Comparison of ENCODE assay signal across 13 cellular contexts in the genomic region with DNA sequence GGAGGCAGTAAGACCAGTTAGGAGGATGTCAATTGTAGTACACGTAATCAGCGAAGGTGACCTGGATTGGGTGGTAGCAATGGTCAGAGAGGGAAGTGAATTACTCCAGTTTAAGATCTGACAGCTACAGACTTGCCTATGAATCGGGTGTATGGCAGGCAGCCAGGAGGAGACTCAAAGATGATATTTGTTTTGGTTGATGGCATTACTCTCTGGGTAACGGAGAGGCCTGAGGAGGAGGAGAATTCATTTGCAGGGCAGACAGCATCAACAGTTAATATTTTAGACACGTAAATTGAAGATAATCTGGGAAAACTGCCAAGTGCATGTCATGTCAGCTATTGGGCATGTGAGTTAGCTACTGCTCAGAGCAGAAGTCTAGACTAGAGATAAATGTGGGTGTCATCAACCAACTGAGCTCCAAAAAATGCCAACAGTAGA.
A peak's percentile ranks its signal among the peaks of the same experiment; 100 is the strongest.
DNase-seq lines count a peak whose midpoint lies in the region; ATAC-seq, FAIRE-seq and TF ChIP-seq lines count a peak whose summit lies in the region.
"Had no signal": no experiment of that assay in that cellular context is flagged by ENCODE, and none has a peak within 500 bp of the region (broad histone marks: within the 10 kb centered on the region; RNA-seq: fewer than 3 reads in every experiment).

No MANE protein-coding gene starts in this region.

- H3K4me3 Mint-ChIP-seq in natural killer cell treated with Interleukin-12 subunit alpha and Interleukin-12 subunit beta and Interleukin-15 and Interleukin-18, amount 100 ng/mL, for 72 hours, result no peak overlapping the region
- H3K4me3 Mint-ChIP-seq: activated B cell treated with CpG ODN at 0.5 μM for 24 hours had no signal

- no peaks in the 10 kb centered on the region for H3K9me3 Mint-ChIP-seq in natural killer cell treated with Interleukin-12 subunit alpha and Interleukin-12 subunit beta and Interleukin-15 and Interleukin-18, amount 100 ng/mL, for 72 hours
- H3K9me3 Mint-ChIP-seq: activated B cell treated with CpG ODN at 0.5 μM for 24 hours had no signal

- H3K9me2 ChIP-seq in hepatocyte (replicated peaks; ENCODE audit: insufficient read depth), result no peaks in the 10 kb centered on the region

- WGBS in hepatocyte (ENCODE audit: low lambda C conversion rate, missing lambda C conversion rate), result 75% methylated on average over 5 of the region's 5 CpGs
- WGBS in HepG2 (ENCODE audit: low lambda C conversion rate), result 4% methylated on average over 5 of the region's 5 CpGs

- H3K27ac Mint-ChIP-seq in natural killer cell treated with Interleukin-12 subunit alpha and Interleukin-12 subunit beta and Interleukin-15 and Interleukin-18, amount 100 ng/mL, for 72 hours, result no peak overlapping the region
- H3K27ac Mint-ChIP-seq: activated B cell treated with CpG ODN at 0.5 μM for 24 hours had no signal

- H3K79me2 ChIP-seq in hepatocyte (no peaks in the 10 kb centered on the region), HepG2 (ENCODE audit: insufficient read depth, low read length) (no peaks in the 10 kb centered on the region)

- no peak for ATAC-seq in HG03520 (IDR thresholded peaks at IDR 0.05; ENCODE audit: unreplicated experiment)
- ATAC-seq in HepG2, result no peak
- no peak for ATAC-seq in natural killer cell treated with Interleukin-12 subunit alpha and Interleukin-12 subunit beta and Interleukin-15 and Interleukin-18, amount 100 ng/mL, for 72 hours

- H3K4me1 Mint-ChIP-seq in natural killer cell treated with Interleukin-12 subunit alpha and Interleukin-12 subunit beta and Interleukin-15 and Interleukin-18, amount 100 ng/mL, for 72 hours (ENCODE audit: low read depth in 2 of 2), result no peaks in the 10 kb centered on the region
- H3K4me1 Mint-ChIP-seq: activated B cell treated with CpG ODN at 0.5 μM for 24 hours had no signal

- no TSS peak for BruUV-seq in HepG2 (replicated peaks; lab: Mats Ljungman, UMichigan)

- POLR2A ChIA-PET in HepG2 (lab: Yijun Ruan, JAX), result no interaction called here

- CTCF ChIA-PET in HepG2 (lab: Yijun Ruan, JAX; ENCODE audit: low intra/inter-chr PET ratio, low total read pairs), result no interaction called here

- H3K4me3 ChIP-seq in hepatocyte (no peak overlapping the region), HepG2 (replicated peaks in 1 of 3; ENCODE audit: insufficient read depth in 1 of 3, low read depth in 2 of 3, low read length in 3 of 3) (no peak overlapping the region)
- H3K4me3 ChIP-seq: BLaER1 treated with 17β-estradiol and CSF1 and Interleukin-3, amounts not matched to agents 10 nM and 100 nM; dorsolateral prefrontal cortex; ovary; vagina had no signal

- H3K36me3 ChIP-seq in hepatocyte (replicated peaks; ENCODE audit: insufficient read depth, low read depth), result no peaks in the 10 kb centered on the region
- H3K36me3 ChIP-seq in HepG2 (replicated peaks in 1 of 2; ENCODE audit: control insufficient read depth in 1 of 2, insufficient read depth in 2 of 2, low read length in 2 of 2), result no peaks in the 10 kb centered on the region
- H3K36me3 ChIP-seq: BLaER1 treated with 17β-estradiol and CSF1 and Interleukin-3, amounts not matched to agents 10 nM and 100 nM; ovary; vagina had no signal

- H3K4me2 ChIP-seq in hepatocyte (no peak overlapping the region), HepG2 (ENCODE audit: low read depth, low read length) (no peak overlapping the region)
- H3K4me2 ChIP-seq: BLaER1 treated with 17β-estradiol and CSF1 and Interleukin-3, amounts not matched to agents 10 nM and 100 nM had no signal

- no peaks in the 10 kb centered on the region for H3K4me1 ChIP-seq in hepatocyte (ENCODE audit: insufficient read depth)
- no peaks in the 10 kb centered on the region for H3K4me1 ChIP-seq in HepG2 (ENCODE audit: insufficient read depth, low read length)
- H3K4me1 ChIP-seq: BLaER1 treated with 17β-estradiol and CSF1 and Interleukin-3, amounts not matched to agents 10 nM and 100 nM; vagina had no signal

- H3K27me3 Mint-ChIP-seq in natural killer cell treated with Interleukin-12 subunit alpha and Interleukin-12 subunit beta and Interleukin-15 and Interleukin-18, amount 100 ng/mL, for 72 hours, result peaks cover 14 to 16% of the 10 kb centered on the region in 2 donors

- H4K20me1 ChIP-seq in hepatocyte (ENCODE audit: insufficient read depth, poor library complexity, severe bottlenecking) (no peaks in the 10 kb centered on the region), HepG2 (ENCODE audit: insufficient read depth, low read length) (no peaks in the 10 kb centered on the region)
- H4K20me1 ChIP-seq: BLaER1 treated with 17β-estradiol and CSF1 and Interleukin-3, amounts not matched to agents 10 nM and 100 nM had no signal

- H3K27me3 ChIP-seq in hepatocyte (no peaks in the 10 kb centered on the region), HepG2 (ENCODE audit: control insufficient read depth in 1 of 2, insufficient read depth in 2 of 2, low read length in 2 of 2) (no peaks in the 10 kb centered on the region)
- H3K27me3 ChIP-seq: BLaER1 treated with 17β-estradiol and CSF1 and Interleukin-3, amounts not matched to agents 10 nM and 100 nM; ovary; vagina had no signal

- peak; percentile 43 for DNase-seq in AG08395 (ENCODE audit: low spot score)
- DNase-seq in LHCN-M2 (ENCODE audit: low read depth), result peak; percentile 74
- DNase-seq in amniotic epithelial cell (ENCODE audit: low read depth), result peak; percentile 92
- DNase-seq in hepatocyte (ENCODE audit: low spot score), result peak; percentile 18
- no peak for DNase-seq in activated T-cell treated with anti-CD3 and anti-CD28 coated beads, Interleukin-2, amount 50 U/mL, for 48 hours
- no peak for DNase-seq in HepG2 (ENCODE audit: low spot score)
- DNase-seq in natural killer cell treated with Interleukin-12 subunit alpha and Interleukin-12 subunit beta and Interleukin-15 and Interleukin-18, amount 100 ng/mL, for 72 hours (ENCODE audit: low spot score), result no peak
- DNase-seq: activated B cell treated with CpG ODN at 0.5 μM for 24 hours, ovary had no signal

- no peak for TF ChIP-seq POLR2A in HepG2 (IDR thresholded peaks at IDR 0.05; ENCODE audit: insufficient read depth in 1 of 2, low read depth in 2 of 2, low read length in 2 of 2)

- intact Hi-C loops in HepG2 (cut with micrococcal nuclease; ENCODE audit: unreplicated experiment), result no loop called here

- no peak for TF ChIP-seq EP300 in HepG2 (IDR thresholded peaks at IDR 0.05; ENCODE audit: low read depth in 2 of 2, low read length in 2 of 2)
- TF ChIP-seq EP300 in HepG2 (CRISPR knock-in tag; IDR thresholded peaks at IDR 0.05; ENCODE audit: borderline replicate concordance), result no peak

- FAIRE-seq in HepG2 (lab: Jason Lieb, UNC), result no peak

- H2AFZ ChIP-seq in hepatocyte (no peak overlapping the region), HepG2 (ENCODE audit: low read length) (no peak overlapping the region)

- no peaks in the 10 kb centered on the region for H3K36me3 Mint-ChIP-seq in natural killer cell treated with Interleukin-12 subunit alpha and Interleukin-12 subunit beta and Interleukin-15 and Interleukin-18, amount 100 ng/mL, for 72 hours

- H3K9me3 ChIP-seq in hepatocyte (ENCODE audit: low read depth) (no peaks in the 10 kb centered on the region), HepG2 (ENCODE audit: low read length) (no peaks in the 10 kb centered on the region)
- H3K9me3 ChIP-seq: ovary, vagina had no signal

- H3K27ac ChIP-seq in hepatocyte (no peak overlapping the region), HepG2 (ENCODE audit: extremely low read length, insufficient read depth, low read length) (no peak overlapping the region)
- H3K27ac ChIP-seq: BLaER1 treated with 17β-estradiol and CSF1 and Interleukin-3, amounts not matched to agents 10 nM and 100 nM; dorsolateral prefrontal cortex; ovary; vagina had no signal

- no peak overlapping the region for H3K9ac ChIP-seq in HepG2 (ENCODE audit: insufficient read depth, low read depth, low read length)
- H3K9ac ChIP-seq: BLaER1 treated with 17β-estradiol and CSF1 and Interleukin-3, amounts not matched to agents 10 nM and 100 nM had no signal

- TF ChIP-seq CTCF in hepatocyte (IDR thresholded peaks at IDR 0.05; ENCODE audit: poor library complexity) (no peak), HepG2 (CRISPR knock-in tag; IDR thresholded peaks at IDR 0.05) (no peak)

- no peak for TF ChIP-seq RAD21 in HepG2 (CRISPR knock-in tag; IDR thresholded peaks at IDR 0.05)

- in situ Hi-C loops in HepG2 (cut with HindIII; ENCODE audit: extremely low pct_ligation_motif_present, low pct_unique_long_range_greater_than_20kb), result no loop called here

TF ChIP-seq in HepG2, 621 proteins besides CTCF, POLR2A, EP300 and RAD21 (continues in another document):
- no peak for TF ChIP-seq SRF (IDR thresholded peaks at IDR 0.05; ENCODE audit: low read depth, low read length)
- TF ChIP-seq PLRG1 (conservative IDR thresholded peaks at IDR 0.05), result no peak
- TF ChIP-seq ZNF557 (CRISPR knock-in tag; IDR thresholded peaks at IDR 0.05), result no peak
- TF ChIP-seq ZSCAN30 (CRISPR knock-in tag; IDR thresholded peaks at IDR 0.05), result no peak
- TF ChIP-seq, protein P1, sequence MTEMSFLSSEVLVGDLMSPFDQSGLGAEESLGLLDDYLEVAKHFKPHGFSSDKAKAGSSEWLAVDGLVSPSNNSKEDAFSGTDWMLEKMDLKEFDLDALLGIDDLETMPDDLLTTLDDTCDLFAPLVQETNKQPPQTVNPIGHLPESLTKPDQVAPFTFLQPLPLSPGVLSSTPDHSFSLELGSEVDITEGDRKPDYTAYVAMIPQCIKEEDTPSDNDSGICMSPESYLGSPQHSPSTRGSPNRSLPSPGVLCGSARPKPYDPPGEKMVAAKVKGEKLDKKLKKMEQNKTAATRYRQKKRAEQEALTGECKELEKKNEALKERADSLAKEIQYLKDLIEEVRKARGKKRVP (CRISPR knock-in tag; IDR thresholded peaks at IDR 0.05), result no peak
- no peak for TF ChIP-seq RBM22 (optimal IDR thresholded peaks at IDR 0.05; ENCODE audit: low read length)
- no peak for TF ChIP-seq PHF5A (CRISPR knock-in tag; IDR thresholded peaks at IDR 0.05; ENCODE audit: low read depth, unreplicated experiment)
- TF ChIP-seq, protein P2, sequence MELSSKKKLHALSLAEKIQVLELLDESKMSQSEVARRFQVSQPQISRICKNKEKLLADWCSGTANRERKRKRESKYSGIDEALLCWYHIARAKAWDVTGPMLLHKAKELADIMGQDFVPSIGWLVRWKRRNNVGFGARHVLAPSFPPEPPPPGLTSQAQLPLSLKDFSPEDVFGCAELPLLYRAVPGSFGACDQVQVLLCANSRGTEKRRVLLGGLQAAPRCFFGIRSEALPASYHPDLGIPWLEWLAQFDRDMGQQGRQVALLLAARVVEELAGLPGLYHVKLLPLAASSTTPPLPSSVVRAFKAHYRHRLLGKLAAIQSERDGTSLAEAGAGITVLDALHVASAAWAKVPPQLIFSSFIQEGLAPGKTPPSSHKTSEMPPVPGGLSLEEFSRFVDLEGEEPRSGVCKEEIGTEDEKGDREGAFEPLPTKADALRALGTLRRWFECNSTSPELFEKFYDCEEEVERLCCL (CRISPR knock-in tag; IDR thresholded peaks at IDR 0.05; ENCODE audit: borderline replicate concordance), result no peak

Comparison
In these comparisons a context has a peak if more than half of its experiments do, and no peak if none do; other contexts are left out.
1. DNase-seq: peak in AG08395 (single experiment), LHCN-M2 (single experiment), amniotic epithelial cell (single experiment) and hepatocyte (single experiment); none in activated T-cell treated with anti-CD3 and anti-CD28 coated beads, Interleukin-2, amount 50 U/mL, for 48 hours (0 of 2), HepG2 (single experiment) and natural killer cell treated with Interleukin-12 subunit alpha and Interleukin-12 subunit beta and Interleukin-15 and Interleukin-18, amount 100 ng/mL, for 72 hours (single experiment).